7 cellular contexts compared by ENCODE assay signal in the genomic region with DNA sequence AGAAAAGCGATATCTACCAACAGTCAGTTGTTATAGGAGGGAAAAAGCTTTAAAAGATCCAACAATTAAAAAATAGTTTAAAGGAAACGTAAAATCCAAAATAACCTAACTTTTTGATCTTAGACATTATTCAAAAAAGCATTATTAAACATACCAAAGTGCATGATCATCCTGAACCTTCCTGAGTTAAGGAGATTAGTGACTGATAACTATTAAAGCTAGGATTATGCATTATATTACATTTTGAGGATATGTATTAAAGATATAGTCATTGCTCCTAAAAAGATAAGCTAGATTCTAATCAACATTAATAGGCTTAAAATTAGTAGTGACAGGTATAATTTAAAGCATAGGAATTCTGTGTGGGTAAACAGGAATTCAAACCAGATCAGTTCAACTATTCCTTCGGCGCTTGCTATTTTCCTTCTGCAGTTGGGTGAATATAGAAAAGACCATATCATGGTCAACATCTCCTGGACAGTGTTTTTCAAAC.
"Had no signal": no experiment of that assay in that cellular context is flagged by ENCODE, and none has a peak within 500 bp of the region (broad histone marks: within the 10 kb centered on the region; RNA-seq: fewer than 3 reads in every experiment).

No MANE protein-coding gene starts in this region.

- DNase-seq: GDM1, GF-D8 had no signal

- ATAC-seq: GM12878 had no signal

- H3K4me3 ChIP-seq: GM12878 had no signal

- FAIRE-seq: GM12878, GM12891, GM12892, GM18507, GM19239 had no signal
